ENCODE assay signal across 19 cellular contexts in genomic region chr1:197615693-197616011, GRCh38.
DNase-seq lines count a peak whose midpoint lies in the region; ATAC-seq, FAIRE-seq and TF ChIP-seq lines count a peak whose summit lies in the region.
"Had no signal": no experiment of that assay in that cellular context is flagged by ENCODE, and none has a peak within 500 bp of the region (broad histone marks: within the 10 kb centered on the region; RNA-seq: fewer than 3 reads in every experiment).

No MANE protein-coding gene starts in this region.

- H3K27ac Mint-ChIP-seq in activated naive CD4-positive, alpha-beta T cell treated with anti-CD3 and anti-CD28 coated beads, Interleukin-2, amount 10 ng/mL, durations not matched to agents 7 days and 5 days = no peak overlapping the region
- H3K27ac Mint-ChIP-seq: CD14-positive monocyte; CD4-positive, alpha-beta T cell; CD8-positive, alpha-beta memory T cell; HFFc6 had no signal

- ATAC-seq in left colon = peak; percentile 49
- ATAC-seq in pancreas = peak in 3 of 4 donors; percentile 22 to 54 (median 36)
- no peak for ATAC-seq in GM21737 (IDR thresholded peaks at IDR 0.05; ENCODE audit: unreplicated experiment)

- no peak overlapping the region for H2AFZ ChIP-seq in SU-DHL-6 (ENCODE audit: low read depth, low read length, severe bottlenecking)

- 25% methylated on average over 2 of the region's 2 CpGs for WGBS in liver
- 31 to 46% methylated on average over 2 of the region's 2 CpGs for WGBS in pancreas, 2 donors

- FAIRE-seq in pancreas (lab: Jason Lieb, UNC) = no peak
- FAIRE-seq: A549 had no signal

- TF ChIP-seq CTCF in SU-DHL-6 (IDR thresholded peaks at IDR 0.05; ENCODE audit: insufficient read depth, low read length, poor library complexity, severe bottlenecking) = no peak
- no peak for TF ChIP-seq CTCF in liver (IDR thresholded peaks at IDR 0.05; ENCODE audit: low read depth, low read length, missing input control)
- no peak for TF ChIP-seq CTCF in pancreas (IDR thresholded peaks at IDR 0.05)

- H3K27me3 Mint-ChIP-seq in activated naive CD4-positive, alpha-beta T cell treated with anti-CD3 and anti-CD28 coated beads, Interleukin-2, amount 10 ng/mL, durations not matched to agents 7 days and 5 days = no peaks in the 10 kb centered on the region
- H3K27me3 Mint-ChIP-seq: CD4-positive, alpha-beta T cell; CD8-positive, alpha-beta memory T cell had no signal

- no peaks in the 10 kb centered on the region for H4K20me1 ChIP-seq in SU-DHL-6 (ENCODE audit: low read depth, low read length)
- H4K20me1 ChIP-seq: BLaER1 treated with 17β-estradiol and CSF1 and Interleukin-3, amounts not matched to agents 10 nM and 100 nM had no signal

- H3K9me3 Mint-ChIP-seq in activated naive CD4-positive, alpha-beta T cell treated with anti-CD3 and anti-CD28 coated beads, Interleukin-2, amount 10 ng/mL, durations not matched to agents 7 days and 5 days = no peaks in the 10 kb centered on the region
- H3K9me3 Mint-ChIP-seq: CD14-positive monocyte; CD4-positive, alpha-beta T cell; CD8-positive, alpha-beta memory T cell; HFFc6 had no signal

- intact Hi-C loops in left colon (cut with DNase I, micrococcal nuclease) (loop anchor here in 1 of 2 donors (5.0 kb wide), 1 partner anchor 252 kb away; no protein-coding TSS in a partner anchor), pancreas (cut with DNase I) (loop anchor here in 2 of 3 donors (10.0 kb wide), 2 partner anchors 249 to 259 kb away; no protein-coding TSS in a partner anchor)

- H3K4me3 ChIP-seq in SU-DHL-6 (ENCODE audit: insufficient read depth, low read length, poor library complexity, severe bottlenecking) (no peak overlapping the region), liver (ENCODE audit: low read depth in 1 of 3, low read length in 3 of 3) (no peak overlapping the region), pancreas (no peak overlapping the region)
- H3K4me3 ChIP-seq: A549; BLaER1 treated with 17β-estradiol and CSF1 and Interleukin-3, amounts not matched to agents 10 nM and 100 nM; GM12878; HAP-1 had no signal

- CTCF ChIA-PET in activated naive CD4-positive, alpha-beta T cell treated with anti-CD3 and anti-CD28 coated beads, Interleukin-2, amount 10 ng/mL, durations not matched to agents 7 days and 5 days (lab: Charles Lee) = interaction anchor here (0.7 to 6.2 kb wide), 9 partner anchors 18 to 850 kb away, joined by 3 to 76 read pairs (median 4); partner anchors contain the start of gene C1orf53

- H3K36me3 ChIP-seq in SU-DHL-6 (ENCODE audit: low read length) (peaks cover 16% of the 10 kb centered on the region), liver (ENCODE audit: control insufficient read depth in 4 of 4, insufficient read depth in 3 of 4, low read depth in 1 of 4, low read length in 3 of 4) (peaks cover 0 to 3% (median 0%) of the 10 kb centered on the region in 4 donors), pancreas (no peaks in the 10 kb centered on the region)
- H3K36me3 ChIP-seq: BE2C; BLaER1 treated with 17β-estradiol and CSF1 and Interleukin-3, amounts not matched to agents 10 nM and 100 nM; HAP-1 had no signal

- no peak overlapping the region for H3K4me2 ChIP-seq in SU-DHL-6 (ENCODE audit: low read depth, low read length, poor library complexity, severe bottlenecking)
- H3K4me2 ChIP-seq: A549; BLaER1 treated with 17β-estradiol and CSF1 and Interleukin-3, amounts not matched to agents 10 nM and 100 nM had no signal

- TF ChIP-seq RAD21 in liver (IDR thresholded peaks at IDR 0.05) = no peak

- DNase-seq in left colon = no peak
- no peak for DNase-seq in pancreas
- DNase-seq in activated naive CD4-positive, alpha-beta T cell treated with anti-CD3 and anti-CD28 coated beads, Interleukin-2, amount 10 ng/mL, durations not matched to agents 7 days and 5 days = no peak
- DNase-seq in stimulated activated CD4-positive, alpha-beta T cell treated with anti-CD3 and anti-CD28 coated beads, Interleukin-4, amount 100 ng/mL, for 1 hour = no peak
- DNase-seq: 8988T, DMS79, GOT3 had no signal

- no peak overlapping the region for H3K9ac ChIP-seq in SU-DHL-6 (ENCODE audit: low read length)
- no peak overlapping the region for H3K9ac ChIP-seq in liver (ENCODE audit: low read depth in 1 of 2, low read length in 2 of 2)
- H3K9ac ChIP-seq: BLaER1 treated with 17β-estradiol and CSF1 and Interleukin-3, amounts not matched to agents 10 nM and 100 nM had no signal

- H3K36me3 Mint-ChIP-seq in activated naive CD4-positive, alpha-beta T cell treated with anti-CD3 and anti-CD28 coated beads, Interleukin-2, amount 10 ng/mL, durations not matched to agents 7 days and 5 days = peaks cover 2% of the 10 kb centered on the region

- H3K79me2 ChIP-seq in SU-DHL-6 (ENCODE audit: insufficient read depth, low read length) = no peaks in the 10 kb centered on the region

- no peaks in the 10 kb centered on the region for H3K4me1 Mint-ChIP-seq in activated naive CD4-positive, alpha-beta T cell treated with anti-CD3 and anti-CD28 coated beads, Interleukin-2, amount 10 ng/mL, durations not matched to agents 7 days and 5 days
- H3K4me1 Mint-ChIP-seq: CD14-positive monocyte; CD8-positive, alpha-beta memory T cell had no signal

- H3K27me3 ChIP-seq in SU-DHL-6 (ENCODE audit: low read length) (no peaks in the 10 kb centered on the region), liver (ENCODE audit: control insufficient read depth in 4 of 4, insufficient read depth in 4 of 4, low read length in 3 of 4) (no peaks in the 10 kb centered on the region), pancreas (no peaks in the 10 kb centered on the region)
- H3K27me3 ChIP-seq: BE2C; BLaER1 treated with 17β-estradiol and CSF1 and Interleukin-3, amounts not matched to agents 10 nM and 100 nM had no signal

- peaks cover 23% of the 10 kb centered on the region for H3F3A ChIP-seq in SU-DHL-6 (ENCODE audit: insufficient read depth)

- no peaks in the 10 kb centered on the region for H3K9me3 ChIP-seq in SU-DHL-6 (ENCODE audit: insufficient read depth, low read length)
- no peaks in the 10 kb centered on the region for H3K9me3 ChIP-seq in liver (ENCODE audit: control insufficient read depth in 4 of 4, low read length in 3 of 4)
- no peaks in the 10 kb centered on the region for H3K9me3 ChIP-seq in pancreas
- H3K9me3 ChIP-seq: A549; BE2C; BLaER1 treated with 17β-estradiol and CSF1 and Interleukin-3, amounts not matched to agents 10 nM and 100 nM; HAP-1 had no signal

- peak overlapping the region; percentile 15; the same call in 1 of the 2 replicates for H3K27ac ChIP-seq in SU-DHL-6 (ENCODE audit: low read depth, low read length)
- no peak overlapping the region for H3K27ac ChIP-seq in liver (ENCODE audit: low read depth in 1 of 2, low read length in 2 of 2)
- no peak overlapping the region for H3K27ac ChIP-seq in pancreas
- H3K27ac ChIP-seq: A549; BLaER1 treated with 17β-estradiol and CSF1 and Interleukin-3, amounts not matched to agents 10 nM and 100 nM had no signal

- H3K4me1 ChIP-seq in liver (ENCODE audit: control insufficient read depth in 4 of 4, insufficient read depth in 4 of 4, low read length in 3 of 4) (peaks cover 1 to 22% (median 15%) of the 10 kb centered on the region in 4 donors), pancreas (peaks cover 0 to 7% (median 0%) of the 10 kb centered on the region in 3 donors)

- H3K9me2 ChIP-seq in SU-DHL-6 (replicated peaks; ENCODE audit: insufficient read depth, low read length) = no peaks in the 10 kb centered on the region

- H3K4me3 Mint-ChIP-seq in activated naive CD4-positive, alpha-beta T cell treated with anti-CD3 and anti-CD28 coated beads, Interleukin-2, amount 10 ng/mL, durations not matched to agents 7 days and 5 days = no peak overlapping the region
- H3K4me3 Mint-ChIP-seq: CD14-positive monocyte; CD4-positive, alpha-beta T cell; CD8-positive, alpha-beta memory T cell; HFFc6 had no signal

TF ChIP-seq in liver, 16 proteins besides CTCF, POLR2A, EP300 and RAD21:
- no peak for TF ChIP-seq ATF3 (IDR thresholded peaks at IDR 0.05)
- no peak for TF ChIP-seq YY1 (IDR thresholded peaks at IDR 0.05)
- no peak for TF ChIP-seq FOXA2 (IDR thresholded peaks at IDR 0.05)
- TF ChIP-seq, protein P1, sequence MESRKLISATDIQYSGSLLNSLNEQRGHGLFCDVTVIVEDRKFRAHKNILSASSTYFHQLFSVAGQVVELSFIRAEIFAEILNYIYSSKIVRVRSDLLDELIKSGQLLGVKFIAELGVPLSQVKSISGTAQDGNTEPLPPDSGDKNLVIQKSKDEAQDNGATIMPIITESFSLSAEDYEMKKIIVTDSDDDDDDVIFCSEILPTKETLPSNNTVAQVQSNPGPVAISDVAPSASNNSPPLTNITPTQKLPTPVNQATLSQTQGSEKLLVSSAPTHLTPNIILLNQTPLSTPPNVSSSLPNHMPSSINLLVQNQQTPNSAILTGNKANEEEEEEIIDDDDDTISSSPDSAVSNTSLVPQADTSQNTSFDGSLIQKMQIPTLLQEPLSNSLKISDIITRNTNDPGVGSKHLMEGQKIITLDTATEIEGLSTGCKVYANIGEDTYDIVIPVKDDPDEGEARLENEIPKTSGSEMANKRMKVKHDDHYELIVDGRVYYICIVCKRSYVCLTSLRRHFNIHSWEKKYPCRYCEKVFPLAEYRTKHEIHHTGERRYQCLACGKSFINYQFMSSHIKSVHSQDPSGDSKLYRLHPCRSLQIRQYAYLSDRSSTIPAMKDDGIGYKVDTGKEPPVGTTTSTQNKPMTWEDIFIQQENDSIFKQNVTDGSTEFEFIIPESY (IDR thresholded peaks at IDR 0.05) = no peak
- peak; percentile 18 to 37 for TF ChIP-seq HNF4A (conservative IDR thresholded peaks at IDR 0.05)
